Comparison of ENCODE assay signal across 2 cellular contexts in the genomic region with DNA sequence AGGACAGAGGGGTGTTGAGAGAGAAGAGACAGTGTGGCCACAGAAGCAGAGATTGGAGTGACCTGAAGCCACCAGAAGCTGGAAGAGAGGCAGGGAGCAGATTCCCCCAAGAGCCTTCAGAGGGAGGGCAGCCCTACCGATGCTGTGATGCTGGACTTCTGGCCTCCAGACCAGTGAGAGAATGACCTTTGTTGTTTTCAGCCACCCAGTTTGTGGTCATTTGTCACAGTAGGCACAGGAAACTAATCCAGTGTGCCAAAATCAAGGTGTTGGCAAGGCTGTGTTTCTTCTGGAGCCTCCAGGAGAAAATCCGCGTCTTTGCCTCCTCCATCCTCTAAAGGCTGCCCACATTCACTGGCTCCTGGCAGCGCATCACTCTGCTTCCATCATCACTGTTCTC.
TF ChIP-seq lines count a peak whose summit lies in the region.

No MANE protein-coding gene starts in this region.

TF ChIP-seq in liver, 16 proteins besides CTCF, POLR2A, EP300 and RAD21:
- TF ChIP-seq, protein P1, sequence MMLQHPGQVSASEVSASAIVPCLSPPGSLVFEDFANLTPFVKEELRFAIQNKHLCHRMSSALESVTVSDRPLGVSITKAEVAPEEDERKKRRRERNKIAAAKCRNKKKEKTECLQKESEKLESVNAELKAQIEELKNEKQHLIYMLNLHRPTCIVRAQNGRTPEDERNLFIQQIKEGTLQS (IDR thresholded peaks at IDR 0.05): no peak
- TF ChIP-seq FOXA2 (IDR thresholded peaks at IDR 0.05) (no peak), TAF1 (conservative IDR thresholded peaks at IDR 0.05) (no peak), FOXA1 (IDR thresholded peaks at IDR 0.05) (no peak), JUND (IDR thresholded peaks at IDR 0.05) (peak in 1 of 2 donors; percentile 26), YY1 (IDR thresholded peaks at IDR 0.05) (peak; percentile 14), EGR1 (IDR thresholded peaks at IDR 0.05; ENCODE audit: low read depth in 2 of 2) (no peak), GABPA (IDR thresholded peaks at IDR 0.05 in 1 of 2, conservative IDR thresholded peaks at IDR 0.05 in 1 of 2) (no peak), SP1 (IDR thresholded peaks at IDR 0.05) (peak; percentile 66), RXRA (IDR thresholded peaks at IDR 0.05) (peak; percentile 53 to 62), REST (IDR thresholded peaks at IDR 0.05) (peak; percentile 47), MAX (IDR thresholded peaks at IDR 0.05) (peak; percentile 49), HNF4A (conservative IDR thresholded peaks at IDR 0.05) (peak; percentile 90 to 92), ZBTB33 (IDR thresholded peaks at IDR 0.05) (no peak), NR2F2 (IDR thresholded peaks at IDR 0.05) (no peak), HNF4G (IDR thresholded peaks at IDR 0.05) (peak; percentile 72)

TF ChIP-seq in HepG2, 621 proteins besides CTCF, POLR2A, EP300 and RAD21:
- no peak for TF ChIP-seq CEBPB (IDR thresholded peaks at IDR 0.05; ENCODE audit: borderline replicate concordance, low read depth, low read length)
